16 cellular contexts compared by ENCODE assay signal in the genomic region with DNA sequence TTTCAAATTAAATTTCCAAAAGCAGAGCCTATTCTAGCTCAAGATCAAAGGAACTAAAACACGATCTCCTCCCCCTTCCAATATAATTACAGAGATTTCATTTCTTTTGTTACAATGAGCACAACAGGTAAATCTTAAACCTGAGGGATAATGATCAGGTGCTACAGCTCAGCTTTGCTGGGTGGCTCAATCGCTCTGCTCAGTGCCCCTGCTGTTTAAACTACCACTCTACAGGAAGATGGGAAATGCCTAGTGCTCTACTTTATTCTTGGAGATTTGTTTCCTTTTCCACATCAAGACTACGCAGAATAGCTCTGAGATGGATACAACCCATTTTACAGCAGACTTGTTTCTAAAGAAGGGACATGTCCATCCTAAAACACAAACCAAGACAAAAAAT.
DNase-seq lines count a peak whose midpoint lies in the region; ATAC-seq and TF ChIP-seq lines count a peak whose summit lies in the region.
"Had no signal": no experiment of that assay in that cellular context is flagged by ENCODE, and none has a peak within 500 bp of the region (broad histone marks: within the 10 kb centered on the region; RNA-seq: fewer than 3 reads in every experiment).

No MANE protein-coding gene starts in this region.

- no peak overlapping the region for H3K27ac Mint-ChIP-seq in endodermal cell
- no peak overlapping the region for H3K27ac Mint-ChIP-seq in activated CD8-positive, alpha-beta memory T cell treated with anti-CD3 and anti-CD28 coated beads, Interleukin-2, amount 10 ng/mL, durations not matched to agents 7 days and 5 days
- H3K27ac Mint-ChIP-seq: CD4-positive, alpha-beta T cell had no signal

- no peaks in the 10 kb centered on the region for H3K9me3 Mint-ChIP-seq in endodermal cell
- no peaks in the 10 kb centered on the region for H3K9me3 Mint-ChIP-seq in activated CD8-positive, alpha-beta memory T cell treated with anti-CD3 and anti-CD28 coated beads, Interleukin-2, amount 10 ng/mL, durations not matched to agents 7 days and 5 days (ENCODE audit: low read depth)

- ATAC-seq in HG03460 (IDR thresholded peaks at IDR 0.05; ENCODE audit: unreplicated experiment): no peak
- ATAC-seq in activated CD8-positive, alpha-beta memory T cell treated with anti-CD3 and anti-CD28 coated beads, Interleukin-2, amount 10 ng/mL, durations not matched to agents 7 days and 5 days: no peak
- ATAC-seq: K562 had no signal

- TF ChIP-seq CTCF in DOHH2 (IDR thresholded peaks at IDR 0.05; ENCODE audit: low read depth, low read length, poor library complexity, severe bottlenecking) (no peak), endodermal cell (conservative IDR thresholded peaks at IDR 0.05) (peak; percentile 46)

- H3K9me2 ChIP-seq in DOHH2 (replicated peaks; ENCODE audit: control insufficient read depth, low read length): no peaks in the 10 kb centered on the region

- H3K79me2 ChIP-seq in DOHH2 (ENCODE audit: control insufficient read depth, low read length): peaks cover 74% of the 10 kb centered on the region

- H3K4me3 Mint-ChIP-seq in endodermal cell: no peak overlapping the region
- H3K4me3 Mint-ChIP-seq in activated CD8-positive, alpha-beta memory T cell treated with anti-CD3 and anti-CD28 coated beads, Interleukin-2, amount 10 ng/mL, durations not matched to agents 7 days and 5 days: no peak overlapping the region
- H3K4me3 Mint-ChIP-seq: CD4-positive, alpha-beta T cell had no signal

- peaks cover 51% of the 10 kb centered on the region for H3K4me1 ChIP-seq in BLaER1
- peaks cover 98% of the 10 kb centered on the region for H3K4me1 ChIP-seq in DOHH2 (ENCODE audit: control insufficient read depth, low read length)
- H3K4me1 ChIP-seq in endodermal cell (ENCODE audit: control insufficient read depth, insufficient read depth, low read length): peaks cover 5% of the 10 kb centered on the region

- no peaks in the 10 kb centered on the region; the same call in 1 of the 2 replicates for H3K9me3 ChIP-seq in BLaER1
- H3K9me3 ChIP-seq in DOHH2 (ENCODE audit: control insufficient read depth, insufficient read depth, low read length): no peaks in the 10 kb centered on the region
- H3K9me3 ChIP-seq in endodermal cell (ENCODE audit: control insufficient read depth, low read length): no peaks in the 10 kb centered on the region
- H3K9me3 ChIP-seq: SJSA1 had no signal

- WGBS in endodermal cell (ENCODE audit: insufficient coverage in 1 of 2, insufficient read length in 1 of 2), 2 experiments: 67 to 100% methylated on average over 1 to 3 of the region's 3 CpGs

- H3K4me1 Mint-ChIP-seq in endodermal cell: peaks cover 33% of the 10 kb centered on the region
- no peaks in the 10 kb centered on the region for H3K4me1 Mint-ChIP-seq in activated CD8-positive, alpha-beta memory T cell treated with anti-CD3 and anti-CD28 coated beads, Interleukin-2, amount 10 ng/mL, durations not matched to agents 7 days and 5 days

- H3K4me2 ChIP-seq in BLaER1 (peak overlapping the region; percentile 86), DOHH2 (ENCODE audit: low read length) (peak overlapping the region; percentile 97)
- H3K4me2 ChIP-seq: PC-9 had no signal

- DNase-seq in NCI-H2227 (lab: John Stamatoyannopoulos, UW; ENCODE audit: unreplicated experiment) (peak; percentile 21), endodermal cell (no peak), germinal center (ENCODE audit: low spot score) (no peak)
- no peak for DNase-seq in activated CD8-positive, alpha-beta memory T cell treated with anti-CD3 and anti-CD28 coated beads, Interleukin-2, amount 10 ng/mL, durations not matched to agents 7 days and 5 days
- DNase-seq: Calu3; CD4-positive, alpha-beta T cell; DMS79; NCI-H187; NCI-H510A treated with DMSO at 0.1 percent for 48 hours; PC-9; T-helper 2 cell had no signal

- no peaks in the 10 kb centered on the region for H3K36me3 Mint-ChIP-seq in endodermal cell (ENCODE audit: low read depth)
- H3K36me3 Mint-ChIP-seq in activated CD8-positive, alpha-beta memory T cell treated with anti-CD3 and anti-CD28 coated beads, Interleukin-2, amount 10 ng/mL, durations not matched to agents 7 days and 5 days: no peaks in the 10 kb centered on the region

- H4K20me1 ChIP-seq in BLaER1: no peaks in the 10 kb centered on the region; the same call in 1 of the 2 replicates
- no peaks in the 10 kb centered on the region for H4K20me1 ChIP-seq in DOHH2 (ENCODE audit: control insufficient read depth, insufficient read depth, low read depth, low read length)

- peaks cover 49% of the 10 kb centered on the region for H3F3A ChIP-seq in DOHH2 (ENCODE audit: control insufficient read depth, insufficient read depth)

- H3K36me3 ChIP-seq in BLaER1 (peaks cover 15% of the 10 kb centered on the region), DOHH2 (ENCODE audit: control insufficient read depth, low read length) (peaks cover 21% of the 10 kb centered on the region), endodermal cell (ENCODE audit: control insufficient read depth, insufficient read depth, low read length) (no peaks in the 10 kb centered on the region)
- H3K36me3 ChIP-seq: SJSA1 had no signal

- H3K9ac ChIP-seq in BLaER1 (no peak overlapping the region), endodermal cell (ENCODE audit: extremely low read depth, low read length, poor library complexity, severe bottlenecking) (no peak overlapping the region)

- H3K27me3 ChIP-seq in BLaER1 (no peaks in the 10 kb centered on the region), DOHH2 (ENCODE audit: control insufficient read depth, low read length) (no peaks in the 10 kb centered on the region), endodermal cell (ENCODE audit: control insufficient read depth, insufficient read depth, low read length, poor library complexity, severe bottlenecking) (no peaks in the 10 kb centered on the region)
- H3K27me3 ChIP-seq: SJSA1 had no signal

- H3K4me3 ChIP-seq in BLaER1: no peak overlapping the region
- H3K4me3 ChIP-seq in DOHH2 (ENCODE audit: low read length): peak overlapping the region; percentile 90
- no peak overlapping the region for H3K4me3 ChIP-seq in endodermal cell (ENCODE audit: low read length)
- H3K4me3 ChIP-seq: K562, PC-9, SJSA1 had no signal

- CTCF ChIA-PET in activated CD8-positive, alpha-beta memory T cell treated with anti-CD3 and anti-CD28 coated beads, Interleukin-2, amount 10 ng/mL, durations not matched to agents 7 days and 5 days (lab: Charles Lee): no interaction called here

- no peaks in the 10 kb centered on the region for H3K27me3 Mint-ChIP-seq in endodermal cell (ENCODE audit: insufficient read depth)
- H3K27me3 Mint-ChIP-seq in activated CD8-positive, alpha-beta memory T cell treated with anti-CD3 and anti-CD28 coated beads, Interleukin-2, amount 10 ng/mL, durations not matched to agents 7 days and 5 days: peaks cover 2% of the 10 kb centered on the region

- H3K27ac ChIP-seq in BLaER1 (peak overlapping the region; percentile 89; the same call in 1 of the 2 replicates), DOHH2 (ENCODE audit: low read depth, low read length) (peak overlapping the region; percentile 100), endodermal cell (ENCODE audit: low read depth, low read length) (no peak overlapping the region)
- H3K27ac ChIP-seq: PC-9, SJSA1 had no signal
